Comparison of ENCODE assay signal across 8 cellular contexts in the genomic region with DNA sequence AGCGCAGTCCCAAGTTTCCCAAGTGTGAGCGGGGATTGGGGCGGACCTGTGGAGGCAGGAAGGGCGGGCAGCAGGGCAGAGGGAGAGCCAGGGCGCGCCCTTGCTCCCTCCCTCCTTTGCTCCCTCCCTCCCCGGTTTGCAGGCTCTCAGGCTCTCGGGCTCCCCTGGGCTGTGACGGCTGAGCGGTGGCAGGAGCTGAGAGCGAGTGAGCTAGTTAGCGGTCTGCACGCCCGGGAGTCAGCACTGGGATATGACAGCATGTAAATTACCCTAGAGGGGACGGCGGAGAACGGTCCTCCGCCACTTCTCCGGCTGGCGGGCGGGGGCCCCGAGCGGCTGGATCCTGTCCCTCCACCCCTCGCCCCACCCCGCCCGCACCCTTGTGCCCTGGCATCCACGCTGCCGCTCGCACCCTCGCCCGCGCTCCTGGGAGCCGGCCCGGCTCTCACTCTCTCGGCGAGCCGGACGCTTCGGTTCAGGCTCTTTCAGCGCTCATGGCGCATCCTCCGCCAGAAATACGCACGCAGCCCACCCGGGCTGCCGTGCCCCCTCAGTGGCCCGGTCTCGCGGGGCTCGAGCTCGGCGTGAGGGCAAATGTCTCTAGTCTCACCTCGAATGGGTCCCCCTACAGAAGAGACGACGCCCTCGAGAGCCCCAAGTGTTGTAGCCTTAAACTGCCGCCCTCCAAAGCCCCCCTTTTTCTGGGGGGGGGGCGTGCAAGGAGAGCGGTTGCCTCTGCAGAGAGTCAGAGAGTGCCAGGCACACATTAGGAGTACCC. TPM values are rescaled to one million over a fixed set of nuclear protein-coding genes. Genes with fewer than 3 reads are reported as not detected.
DNase-seq lines count a peak whose midpoint lies in the region; ATAC-seq and TF ChIP-seq lines count a peak whose summit lies in the region.

A gene (minus strand): TSS at position 54 of the 778 bp plus-strand sequence. CDS start 368 bp downstream, outside the sequence.

- TF ChIP-seq CTCF in fibroblast of pulmonary artery (IDR thresholded peaks at IDR 0.05; ENCODE audit: low read length, missing control alignments) (peak; percentile 9), natural killer cell (IDR thresholded peaks at IDR 0.05) (no peak)

- H3K27me3 Mint-ChIP-seq in IgD-negative memory B cell: peaks cover 13% of the 10 kb centered on the region
- H3K27me3 Mint-ChIP-seq in natural killer cell (ENCODE audit: low read depth in 2 of 2): peaks cover 0 to 14% of the 10 kb centered on the region in 2 donors

- H3K9me3 Mint-ChIP-seq in IgD-negative memory B cell: no peaks in the 10 kb centered on the region
- no peaks in the 10 kb centered on the region for H3K9me3 Mint-ChIP-seq in natural killer cell

- peak within 1 kb of the TSS; percentile 56 for H3K4me3 ChIP-seq in fibroblast of pulmonary artery (replicated peaks; ENCODE audit: low read depth, low read length)

- H3K4me1 Mint-ChIP-seq in IgD-negative memory B cell (peaks cover 0 to 5% (median 3%) of the 10 kb centered on the region in 3 donors), natural killer cell (peaks cover 14 to 19% of the 10 kb centered on the region in 2 donors)

- H3K36me3 Mint-ChIP-seq in IgD-negative memory B cell: no peaks in the 10 kb centered on the region
- no peaks in the 10 kb centered on the region for H3K36me3 Mint-ChIP-seq in natural killer cell

- H3K4me3 Mint-ChIP-seq in IgD-negative memory B cell (peak within 1 kb of the TSS; percentile 86 to 98 (median 93)), natural killer cell (peak within 1 kb of the TSS; percentile 87)

- DNase-seq in DMS153 treated with DMSO at 0.1 percent for 48 hours (lab: John Stamatoyannopoulos, UW; ENCODE audit: unreplicated experiment) (peak; percentile 11), RPMI8226 (peak; percentile 83), fibroblast of pulmonary artery (ENCODE audit: low read depth) (peak; percentile 78), natural killer cell (no peak), superior temporal gyrus (ENCODE audit: extremely low spot score) (peak; percentile 73)
- peak; percentile 82 for DNase-seq in activated effector memory CD4-positive, alpha-beta T cell treated with anti-CD3 and anti-CD28 coated beads, Interleukin-2, amount 50 U/mL, for 16 hours

- H3K27ac Mint-ChIP-seq in IgD-negative memory B cell: peak within 1 kb of the TSS; percentile 7 to 62 (median 28)
- H3K27ac Mint-ChIP-seq in natural killer cell: peak within 1 kb of the TSS; percentile 52 to 75

- intact Hi-C loops in natural killer cell (cut with micrococcal nuclease): loop anchor here (2.0 to 5.0 kb wide), 3 partner anchors 64 to 879 kb away; no protein-coding TSS in a partner anchor

- ATAC-seq in GM21717 (IDR thresholded peaks at IDR 0.05; ENCODE audit: unreplicated experiment) (peak; percentile 76), natural killer cell (peak; percentile 68 to 72 (median 70))

RNA-seq across cellular contexts. Expression of the gene that starts here (rescaled TPM):
- polyA plus RNA-seq in IgD-negative memory B cell: 1,475 TPM
- total RNA-seq in natural killer cell: 1,000 to 10,000 TPM in 2 of 3 donors, 100 to 1,000 TPM in 1; 895 to 1,800 (median 1,053) TPM
